In the genomic region with DNA sequence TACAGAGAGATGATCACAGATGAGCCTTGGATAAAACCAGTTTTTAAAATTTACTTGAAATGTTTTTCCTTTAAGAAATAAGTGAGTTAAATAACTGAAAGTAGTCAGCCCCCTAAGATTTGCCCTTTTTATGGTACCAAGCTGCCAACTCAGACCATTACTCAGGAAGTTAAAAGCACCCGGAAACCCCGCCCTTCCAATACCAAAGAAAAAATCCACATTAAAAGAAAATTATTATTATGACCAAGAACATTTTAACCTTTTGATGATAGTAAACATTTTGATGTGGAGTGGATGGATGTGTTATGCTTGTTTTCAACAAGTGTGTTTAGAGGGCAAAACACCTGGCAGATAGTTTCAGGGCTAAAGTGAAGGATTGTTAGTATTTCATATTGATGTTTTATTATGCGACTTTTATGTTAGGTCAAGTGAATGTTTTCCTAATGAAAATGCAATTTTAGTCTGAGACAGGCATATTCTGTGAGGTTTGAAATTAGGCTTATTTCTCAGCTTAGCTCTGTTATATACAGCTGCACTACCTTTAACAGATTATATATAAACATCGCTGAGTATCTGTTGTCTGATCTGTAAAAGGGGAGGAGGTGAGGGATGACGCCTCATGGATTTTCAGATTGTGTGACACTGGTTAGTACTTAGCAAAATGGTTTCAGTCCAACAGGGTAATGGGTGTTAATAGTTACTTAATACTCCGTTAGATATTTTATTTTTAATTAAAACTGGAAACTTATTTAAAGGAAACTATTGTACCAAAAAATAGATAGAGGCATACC, we compare ENCODE assay signal across 1 cellular context.
TF ChIP-seq lines count a peak whose summit lies in the region.

No MANE protein-coding gene starts in this region.

TF ChIP-seq in endothelial cell of umbilical vein, 7 proteins besides CTCF, POLR2A, EP300 and RAD21:
- TF ChIP-seq, protein P1, sequence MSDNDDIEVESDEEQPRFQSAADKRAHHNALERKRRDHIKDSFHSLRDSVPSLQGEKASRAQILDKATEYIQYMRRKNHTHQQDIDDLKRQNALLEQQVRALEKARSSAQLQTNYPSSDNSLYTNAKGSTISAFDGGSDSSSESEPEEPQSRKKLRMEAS (IDR thresholded peaks at IDR 0.05; ENCODE audit: insufficient read depth, insufficient read length) = no peak
- no peak for TF ChIP-seq POLR2AphosphoS5 (IDR thresholded peaks at IDR 0.05; ENCODE audit: insufficient read depth, low read depth, low read length)
- TF ChIP-seq EZH2 (IDR thresholded peaks at IDR 0.05; ENCODE audit: borderline replicate concordance, low read depth, low read length, severe bottlenecking) = no peak
- TF ChIP-seq JUN (IDR thresholded peaks at IDR 0.05; ENCODE audit: borderline replicate concordance, insufficient read depth, insufficient read length, low read depth) = no peak
- no peak for TF ChIP-seq FOS (IDR thresholded peaks at IDR 0.05; ENCODE audit: borderline replicate concordance, insufficient read depth, low read length)
- no peak for TF ChIP-seq MYC (IDR thresholded peaks at IDR 0.05; ENCODE audit: low read depth, low read length)
- no peak for TF ChIP-seq GATA2 (IDR thresholded peaks at IDR 0.05; ENCODE audit: insufficient read depth, insufficient read length, low read depth, low read length)
